Comparison of ENCODE assay signal across 1 cellular context in the genomic region with DNA sequence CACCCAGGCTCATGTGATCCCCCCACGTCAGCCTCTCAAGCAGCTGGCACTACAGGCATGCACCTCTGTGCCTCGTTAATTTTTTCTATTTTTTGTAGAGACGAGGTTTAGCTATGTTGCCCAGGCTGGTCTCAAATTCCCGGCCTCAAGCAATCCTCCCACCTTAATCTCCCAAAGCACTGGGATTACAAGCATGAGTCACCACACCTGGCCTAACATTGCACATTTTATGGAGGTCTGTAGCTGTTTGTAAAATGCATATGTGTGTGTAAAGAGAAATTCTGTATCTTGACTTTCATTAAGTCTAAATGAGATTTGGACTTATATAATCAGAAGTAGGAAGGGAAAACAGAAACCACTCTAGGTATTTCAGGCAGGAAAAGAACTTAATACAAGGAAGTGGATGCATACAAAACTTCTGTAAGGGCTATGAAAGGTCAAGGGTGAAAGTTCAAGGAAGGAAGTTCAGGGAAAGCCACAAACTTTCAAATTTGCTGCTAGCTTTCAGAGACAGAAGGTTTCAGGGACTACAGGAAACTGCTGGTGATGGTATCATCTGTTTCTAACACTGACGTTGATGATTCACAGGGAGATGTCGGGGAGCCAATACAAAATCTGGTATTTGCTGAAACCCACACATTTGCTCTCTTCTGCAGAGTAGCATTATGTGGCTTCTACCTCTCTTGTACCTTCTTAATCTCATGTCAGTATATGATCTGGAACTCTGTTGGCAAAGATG.
TF ChIP-seq lines count a peak whose summit lies in the region.

No MANE protein-coding gene starts in this region.

TF ChIP-seq in SK-N-SH, 30 proteins besides CTCF, POLR2A, EP300 and RAD21 (continued from another document):
- TF ChIP-seq NFIC (IDR thresholded peaks at IDR 0.05; ENCODE audit: borderline replicate concordance): no peak
- no peak for TF ChIP-seq FOXJ3 (CRISPR knock-in tag; IDR thresholded peaks at IDR 0.05)
- TF ChIP-seq, protein P1, sequence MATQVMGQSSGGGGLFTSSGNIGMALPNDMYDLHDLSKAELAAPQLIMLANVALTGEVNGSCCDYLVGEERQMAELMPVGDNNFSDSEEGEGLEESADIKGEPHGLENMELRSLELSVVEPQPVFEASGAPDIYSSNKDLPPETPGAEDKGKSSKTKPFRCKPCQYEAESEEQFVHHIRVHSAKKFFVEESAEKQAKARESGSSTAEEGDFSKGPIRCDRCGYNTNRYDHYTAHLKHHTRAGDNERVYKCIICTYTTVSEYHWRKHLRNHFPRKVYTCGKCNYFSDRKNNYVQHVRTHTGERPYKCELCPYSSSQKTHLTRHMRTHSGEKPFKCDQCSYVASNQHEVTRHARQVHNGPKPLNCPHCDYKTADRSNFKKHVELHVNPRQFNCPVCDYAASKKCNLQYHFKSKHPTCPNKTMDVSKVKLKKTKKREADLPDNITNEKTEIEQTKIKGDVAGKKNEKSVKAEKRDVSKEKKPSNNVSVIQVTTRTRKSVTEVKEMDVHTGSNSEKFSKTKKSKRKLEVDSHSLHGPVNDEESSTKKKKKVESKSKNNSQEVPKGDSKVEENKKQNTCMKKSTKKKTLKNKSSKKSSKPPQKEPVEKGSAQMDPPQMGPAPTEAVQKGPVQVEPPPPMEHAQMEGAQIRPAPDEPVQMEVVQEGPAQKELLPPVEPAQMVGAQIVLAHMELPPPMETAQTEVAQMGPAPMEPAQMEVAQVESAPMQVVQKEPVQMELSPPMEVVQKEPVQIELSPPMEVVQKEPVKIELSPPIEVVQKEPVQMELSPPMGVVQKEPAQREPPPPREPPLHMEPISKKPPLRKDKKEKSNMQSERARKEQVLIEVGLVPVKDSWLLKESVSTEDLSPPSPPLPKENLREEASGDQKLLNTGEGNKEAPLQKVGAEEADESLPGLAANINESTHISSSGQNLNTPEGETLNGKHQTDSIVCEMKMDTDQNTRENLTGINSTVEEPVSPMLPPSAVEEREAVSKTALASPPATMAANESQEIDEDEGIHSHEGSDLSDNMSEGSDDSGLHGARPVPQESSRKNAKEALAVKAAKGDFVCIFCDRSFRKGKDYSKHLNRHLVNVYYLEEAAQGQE (IDR thresholded peaks at IDR 0.05; ENCODE audit: low read depth, low read length): no peak
- no peak for TF ChIP-seq ELF1 (IDR thresholded peaks at IDR 0.05)
- TF ChIP-seq TAF1 (IDR thresholded peaks at IDR 0.05; ENCODE audit: borderline replicate concordance, low read depth, low read length): no peak
- TF ChIP-seq YY1 (IDR thresholded peaks at IDR 0.05; ENCODE audit: low read depth): no peak
